Comparison of ENCODE assay signal across 8 cellular contexts in the genomic region with DNA sequence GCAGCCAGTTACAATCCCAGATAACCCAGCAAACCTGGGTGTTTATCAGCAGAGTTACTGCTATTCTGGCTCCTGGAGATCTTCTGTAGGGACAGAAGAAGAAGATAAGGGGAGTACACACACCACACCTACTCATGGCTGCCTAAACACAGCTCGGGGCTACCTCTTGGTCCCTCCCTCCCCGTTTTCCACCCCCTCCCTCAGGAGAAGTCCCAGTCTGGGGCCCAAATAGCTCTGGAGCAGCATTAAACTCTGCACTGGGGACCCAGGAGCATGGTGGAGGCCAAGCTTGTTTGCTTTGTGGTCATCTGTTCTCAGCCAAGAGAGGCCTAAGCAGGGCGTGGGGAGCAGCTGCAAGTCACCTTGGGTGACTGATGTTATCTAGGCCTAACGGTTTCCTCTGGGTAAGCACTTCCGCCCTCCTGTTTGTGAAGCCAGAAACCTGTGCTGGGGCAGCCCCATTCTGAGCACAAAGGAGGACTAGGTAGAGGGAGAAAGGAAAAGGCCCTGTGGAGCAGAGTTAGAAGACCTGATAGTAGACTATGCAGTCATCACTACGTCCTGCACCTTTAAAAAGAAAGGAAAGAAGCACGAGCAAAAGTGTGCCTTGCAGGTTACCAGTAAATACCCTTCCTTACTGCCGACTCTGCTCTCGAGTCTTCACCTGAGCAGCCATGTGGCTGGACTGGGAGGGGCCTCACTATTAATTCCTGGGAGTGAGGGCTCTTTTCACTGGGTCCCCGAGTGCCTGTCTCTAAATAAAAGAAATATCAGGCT. TPM values are rescaled to one million over a fixed set of nuclear protein-coding genes. Genes with fewer than 3 reads are reported as not detected.
DNase-seq lines count a peak whose midpoint lies in the region; ATAC-seq and TF ChIP-seq lines count a peak whose summit lies in the region.

No MANE protein-coding gene starts in this region.

- H3K27ac ChIP-seq in OCI-LY3 (ENCODE audit: low read length) = peak overlapping the region; percentile 86
- peak overlapping the region; percentile 57 for H3K27ac ChIP-seq in mesodermal cell (ENCODE audit: low read depth, low read length, severe bottlenecking)
- no peak overlapping the region for H3K27ac ChIP-seq in smooth muscle cell (ENCODE audit: low read depth)

- no peaks in the 10 kb centered on the region for H4K20me1 ChIP-seq in OCI-LY3 (ENCODE audit: insufficient read depth, low read length)
- H4K20me1 ChIP-seq in smooth muscle cell (ENCODE audit: low read depth) = no peaks in the 10 kb centered on the region

- H3K79me2 ChIP-seq in OCI-LY3 (ENCODE audit: low read length) = peaks cover 12% of the 10 kb centered on the region; the same call in 1 of the 2 replicates
- H3K79me2 ChIP-seq in smooth muscle cell (ENCODE audit: low read depth) = no peaks in the 10 kb centered on the region

- WGBS in mesodermal cell (ENCODE audit: insufficient coverage in 2 of 2), 2 experiments = 76 to 87% methylated on average over 6 of the region's 10 CpGs
- 74% methylated on average over 10 of the region's 10 CpGs for WGBS in smooth muscle cell (ENCODE audit: low lambda C conversion rate)

- H3K27me3 ChIP-seq in OCI-LY3 (ENCODE audit: low read depth, low read length) = no peaks in the 10 kb centered on the region
- no peaks in the 10 kb centered on the region for H3K27me3 ChIP-seq in smooth muscle cell (ENCODE audit: low read depth)

- H3K27ac Mint-ChIP-seq in activated T-cell treated with anti-CD3 and anti-CD28 coated beads, Interleukin-2, amount 50 U/mL, for 72 hours = peak overlapping the region; percentile 95

- H3K9me3 Mint-ChIP-seq in activated T-cell treated with anti-CD3 and anti-CD28 coated beads, Interleukin-2, amount 50 U/mL, for 72 hours = peaks cover 5 to 6% of the 10 kb centered on the region in 2 donors

- H3K4me1 ChIP-seq in OCI-LY3 (ENCODE audit: low read length) = peaks cover 49% of the 10 kb centered on the region
- H3K4me1 ChIP-seq in mesodermal cell (ENCODE audit: control insufficient read depth, insufficient read depth, low read length, poor library complexity, severe bottlenecking) = peaks cover 33% of the 10 kb centered on the region
- H3K4me1 ChIP-seq in smooth muscle cell (ENCODE audit: low read depth) = no peaks in the 10 kb centered on the region

- H3K4me3 ChIP-seq in OCI-LY3 (ENCODE audit: low read length) = peak overlapping the region; percentile 36
- no peak overlapping the region for H3K4me3 ChIP-seq in mesodermal cell (ENCODE audit: extremely low read depth, insufficient read depth, low read length, poor library complexity, severe bottlenecking)
- H3K4me3 ChIP-seq in smooth muscle cell = no peak overlapping the region

- H3K4me3 Mint-ChIP-seq in activated T-cell treated with anti-CD3 and anti-CD28 coated beads, Interleukin-2, amount 50 U/mL, for 72 hours = peak overlapping the region; percentile 84 to 89

- H3K9ac ChIP-seq in OCI-LY3 (ENCODE audit: low read length) = peak overlapping the region; percentile 67
- H3K9ac ChIP-seq in smooth muscle cell (ENCODE audit: low read depth) = no peak overlapping the region

- H3K9me3 ChIP-seq in OCI-LY3 (ENCODE audit: insufficient read depth, low read length) (no peaks in the 10 kb centered on the region; the same call in 1 of the 2 replicates), mesodermal cell (ENCODE audit: control insufficient read depth, low read length) (no peaks in the 10 kb centered on the region), smooth muscle cell (replicated peaks; ENCODE audit: low read depth) (no peaks in the 10 kb centered on the region)

- H3K36me3 Mint-ChIP-seq in activated T-cell treated with anti-CD3 and anti-CD28 coated beads, Interleukin-2, amount 50 U/mL, for 72 hours (ENCODE audit: insufficient read depth in 2 of 2) = peaks cover 14 to 22% of the 10 kb centered on the region in 2 donors

- no peak for TF ChIP-seq CTCF in OCI-LY3 (IDR thresholded peaks at IDR 0.05; ENCODE audit: low read depth, low read length)
- no peak for TF ChIP-seq CTCF in smooth muscle cell (IDR thresholded peaks at IDR 0.05; ENCODE audit: borderline replicate concordance, insufficient read depth, poor library complexity, severe bottlenecking)

- peak overlapping the region; percentile 64 for H3K4me2 ChIP-seq in OCI-LY3 (ENCODE audit: low read length)
- no peak overlapping the region for H3K4me2 ChIP-seq in smooth muscle cell

- peak; percentile 83 to 87 for DNase-seq in activated T-cell treated with anti-CD3 and anti-CD28 coated beads, Interleukin-2, amount 50 U/mL, for 72 hours
- peak; percentile 58 for DNase-seq in ureter (ENCODE audit: low spot score)
- no peak for DNase-seq in smooth muscle cell (lab: John Stamatoyannopoulos, UW; ENCODE audit: unreplicated experiment)
- DNase-seq in hepatic stellate cell (ENCODE audit: low spot score) = no peak

- no peaks in the 10 kb centered on the region for H3F3A ChIP-seq in smooth muscle cell (ENCODE audit: low read depth)

- H3K27me3 Mint-ChIP-seq in activated T-cell treated with anti-CD3 and anti-CD28 coated beads, Interleukin-2, amount 50 U/mL, for 72 hours (ENCODE audit: low read depth) = no peaks in the 10 kb centered on the region

- no peaks in the 10 kb centered on the region for H3K36me3 ChIP-seq in OCI-LY3 (replicated peaks; ENCODE audit: low read depth, low read length)
- no peaks in the 10 kb centered on the region for H3K36me3 ChIP-seq in mesodermal cell (ENCODE audit: control insufficient read depth, insufficient read depth, low read length)
- H3K36me3 ChIP-seq in smooth muscle cell (ENCODE audit: low read depth) = no peaks in the 10 kb centered on the region

- ATAC-seq in GM18907 (IDR thresholded peaks at IDR 0.05; ENCODE audit: unreplicated experiment) = peak; percentile 59
- peak; percentile 60 for ATAC-seq in HG02938 (IDR thresholded peaks at IDR 0.05; ENCODE audit: unreplicated experiment)
- peak; percentile 86 to 88 for ATAC-seq in activated T-cell treated with anti-CD3 and anti-CD28 coated beads, Interleukin-2, amount 50 U/mL, for 72 hours (replicated peaks in 1 of 2)

- peaks cover 58% of the 10 kb centered on the region for H3K4me1 Mint-ChIP-seq in activated T-cell treated with anti-CD3 and anti-CD28 coated beads, Interleukin-2, amount 50 U/mL, for 72 hours (ENCODE audit: low read depth)

- H2AFZ ChIP-seq in OCI-LY3 (ENCODE audit: low read depth, low read length) = peak overlapping the region; percentile 92
- H2AFZ ChIP-seq in smooth muscle cell (ENCODE audit: low read depth) = no peak overlapping the region

RNA-seq across cellular contexts. Expression of a gene that starts 2.0 kb away (rescaled TPM):
- total RNA-seq in activated T-cell treated with anti-CD3 and anti-CD28 coated beads, Interleukin-2, amount 50 U/mL, for 72 hours = 10 to 100 TPM; 62.0 to 69.5 TPM
- 49.2 TPM for polyA plus RNA-seq in mesodermal cell (2013, experiment 1 of 2)
- 45.0 TPM for polyA plus RNA-seq in mesodermal cell (2013, experiment 2 of 2)
- 8.7 TPM for total RNA-seq in ureter
- total RNA-seq in smooth muscle cell = 0.27 TPM in 1 of 2 replicates, not detected in the other
- 0.40 TPM in 1 of 2 replicates, not detected in the other for polyA plus RNA-seq in smooth muscle cell

Comparison
In these comparisons a context has a peak if more than half of its experiments do, and no peak if none do; other contexts are left out.
1. DNase-seq: peak in activated T-cell treated with anti-CD3 and anti-CD28 coated beads, Interleukin-2, amount 50 U/mL, for 72 hours (2 of 2) and ureter (single experiment); none in smooth muscle cell (single experiment) and hepatic stellate cell (single experiment).
2. Peak in every context shown above with its lines, with median percentiles within 50 percentile points of each other: ATAC-seq.